Comparison of ENCODE assay signal across 8 cellular contexts in genomic region chr5:159100022-159100927, GRCh38. TPM values are rescaled to one million over a fixed set of nuclear protein-coding genes. Genes with fewer than 3 reads are reported as not detected.
A peak's percentile ranks its signal among the peaks of the same experiment; 100 is the strongest.
DNase-seq lines count a peak whose midpoint lies in the region; ATAC-seq and TF ChIP-seq lines count a peak whose summit lies in the region.

No MANE protein-coding gene starts in this region.

- peak; percentile 59 for ATAC-seq in GM21717 (IDR thresholded peaks at IDR 0.05; ENCODE audit: unreplicated experiment)

- H3K27me3 ChIP-seq in KMS-11 (ENCODE audit: insufficient read depth, low read depth) (0 out of 2 replicates have a peak, but pooled peaks cover 3% of the 10 kb centered on the region), transverse colon (peaks cover 98% of the 10 kb centered on the region)

- in situ Hi-C loops in SK-MEL-5 (cut with HindIII; ENCODE audit: low pct_unique_long_range_greater_than_20kb, low sequenced_read_pairs) (no loop called here), transverse colon (cut with MboI; ENCODE audit: low pct_ligation_motif_present in 1 of 4, low pct_unique_long_range_greater_than_20kb in 1 of 4, low sequenced_read_pairs in 3 of 4) (loop anchor here (10.0 to 25.0 kb wide), 4 partner anchors 405 to 1013 kb away; no protein-coding TSS in a partner anchor)

- H3K27ac ChIP-seq in KMS-11 (no peak overlapping the region), transverse colon (peak overlapping the region; percentile 63 to 76 (median 69))

- peak overlapping the region; percentile 82 for H3K4me3 Mint-ChIP-seq in activated naive CD8-positive, alpha-beta T cell treated with anti-CD3 and anti-CD28 coated beads for 36 hours

- no peaks in the 10 kb centered on the region for H3K9me3 Mint-ChIP-seq in activated naive CD8-positive, alpha-beta T cell treated with anti-CD3 and anti-CD28 coated beads for 36 hours

- TF ChIP-seq CTCF in KMS-11 (conservative IDR thresholded peaks at IDR 0.05; ENCODE audit: low read depth, low read length) (no peak), transverse colon (IDR thresholded peaks at IDR 0.05) (no peak)

- no peaks in the 10 kb centered on the region for H3K36me3 Mint-ChIP-seq in activated naive CD8-positive, alpha-beta T cell treated with anti-CD3 and anti-CD28 coated beads for 36 hours

- no peak overlapping the region for H3K4me3 ChIP-seq in KMS-11 (IDR thresholded peaks at IDR 0.05; ENCODE audit: insufficient read depth, low read depth, low read length)
- peak overlapping the region; percentile 24 to 48 (median 38) for H3K4me3 ChIP-seq in transverse colon

- H3K9ac ChIP-seq in KMS-11, result no peak overlapping the region

- TF ChIP-seq POLR2A in transverse colon (IDR thresholded peaks at IDR 0.05), result peak; percentile 62

- peak overlapping the region; percentile 36; the same call in 1 of the 2 replicates for H3K4me2 ChIP-seq in KMS-11

- H3K79me2 ChIP-seq in KMS-11 (ENCODE audit: insufficient read depth, low read depth), result no peaks in the 10 kb centered on the region

- H3K27ac Mint-ChIP-seq in activated naive CD8-positive, alpha-beta T cell treated with anti-CD3 and anti-CD28 coated beads for 36 hours, result peak overlapping the region; percentile 47

- H4K20me1 ChIP-seq in KMS-11 (ENCODE audit: insufficient read depth), result no peaks in the 10 kb centered on the region

- H3K27me3 Mint-ChIP-seq in activated naive CD8-positive, alpha-beta T cell treated with anti-CD3 and anti-CD28 coated beads for 36 hours, result peaks cover 91% of the 10 kb centered on the region

- H3K36me3 ChIP-seq in KMS-11 (ENCODE audit: insufficient read depth) (no peaks in the 10 kb centered on the region), transverse colon (no peaks in the 10 kb centered on the region)

- peaks cover 29% of the 10 kb centered on the region for H3K4me1 Mint-ChIP-seq in activated naive CD8-positive, alpha-beta T cell treated with anti-CD3 and anti-CD28 coated beads for 36 hours

- H3K4me1 ChIP-seq in KMS-11 (ENCODE audit: low read depth, poor library complexity, severe bottlenecking) (no peaks in the 10 kb centered on the region), transverse colon (peaks cover 0 to 35% (median 15%) of the 10 kb centered on the region in 4 donors)

- WGBS in transverse colon (ENCODE audit: low coverage in 1 of 2), 2 donors, result 0 to 3% methylated on average over 2 to 54 of the region's 59 CpGs

- TF ChIP-seq EP300 in transverse colon (IDR thresholded peaks at IDR 0.05; ENCODE audit: low read depth), result no peak

- peak overlapping the region; percentile 61; the same call in 1 of the 2 replicates for H2AFZ ChIP-seq in KMS-11 (ENCODE audit: low read depth)

- intact Hi-C loops in cardiac septum (cut with DNase I) (loop anchor here (5.0 to 10.0 kb wide), 5 partner anchors 223 to 1275 kb away; no protein-coding TSS in a partner anchor), transverse colon (cut with DNase I; ENCODE audit: low total_unique reads) (loop anchor here (5.0 kb wide), 1 partner anchor 398 kb away; no protein-coding TSS in a partner anchor)

- DNase-seq in DMS53 (lab: John Stamatoyannopoulos, UW) (peak; percentile 96), SK-MEL-5 (ENCODE audit: low read depth, low spot score) (peak; percentile 86), cardiac septum (ENCODE audit: low spot score) (peak; percentile 96), pons (ENCODE audit: low spot score) (peak; percentile 81), transverse colon (peak; percentile 80)
- peak; percentile 86 for DNase-seq in activated naive CD8-positive, alpha-beta T cell treated with anti-CD3 and anti-CD28 coated beads for 36 hours

- no peaks in the 10 kb centered on the region for H3K9me3 ChIP-seq in transverse colon

RNA-seq across cellular contexts. Expression of gene EBF1, which starts 0.6 kb away (rescaled TPM):
- 1.1 and 1.4 TPM in 2 replicates for total RNA-seq in SK-MEL-5 (2014; rRNA removed; shearing (Covaris generic))
- 0.76 and 1.2 TPM in 2 replicates for polyA plus RNA-seq in SK-MEL-5 (2015; cell fraction: cytosol; rRNA removed)
- 3.1 and 13.7 TPM in 2 replicates for polyA plus RNA-seq in SK-MEL-5 (2015; cell fraction: nucleus; rRNA removed)
- total RNA-seq in activated naive CD8-positive, alpha-beta T cell treated with anti-CD3 and anti-CD28 coated beads for 36 hours, result under 1 TPM; 0.21 to 0.22 TPM
- total RNA-seq in cardiac septum, result 9.8 TPM
- total RNA-seq in transverse colon, result 10 to 100 TPM in 2 of 4 donors, 1 to 10 TPM in 2; 5.3 to 23.6 (median 10.1) TPM
